8 cellular contexts compared by ENCODE assay signal in the genomic region with DNA sequence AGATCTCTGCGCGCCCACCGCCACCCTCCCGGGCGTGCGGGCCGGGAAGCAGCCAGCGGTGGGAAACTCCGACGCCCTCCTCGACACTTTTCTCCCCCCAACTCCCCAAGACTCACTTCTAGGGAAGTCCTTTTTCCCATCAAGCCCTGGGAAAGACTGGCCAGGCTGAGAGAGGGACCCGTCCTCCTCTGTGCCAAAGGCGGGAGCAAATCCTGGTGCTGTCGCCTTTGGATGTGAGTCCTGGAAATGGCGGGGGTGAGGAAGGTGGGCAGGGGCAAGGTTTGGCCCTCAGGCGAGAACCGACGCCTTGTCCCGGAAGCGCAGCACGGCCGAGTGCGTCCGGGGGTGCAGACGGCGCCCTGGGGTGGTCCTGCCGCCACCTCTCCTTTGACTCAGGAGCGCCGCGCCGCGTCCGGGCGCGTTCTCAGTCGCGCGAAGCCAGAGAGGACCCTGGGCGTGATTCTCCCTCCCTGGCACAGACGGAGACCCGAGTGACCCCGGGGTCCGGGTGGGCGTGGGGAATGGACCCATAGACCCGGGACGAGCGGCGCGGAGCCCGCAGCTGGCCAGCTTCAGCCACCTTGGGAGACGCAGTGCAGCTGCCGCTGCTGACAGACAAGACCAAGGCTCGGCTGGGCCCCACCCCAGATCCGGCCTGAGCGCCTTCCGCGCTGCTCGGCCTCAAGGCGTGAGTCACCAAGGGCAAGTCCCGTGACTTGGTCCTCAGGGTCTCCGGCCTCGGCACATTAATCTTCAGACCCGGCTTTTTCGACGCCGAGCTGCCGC. TPM values are rescaled to one million over a fixed set of nuclear protein-coding genes. Genes with fewer than 3 reads are reported as not detected.
DNase-seq lines count a peak whose midpoint lies in the region; ATAC-seq and TF ChIP-seq lines count a peak whose summit lies in the region.

No MANE protein-coding gene starts in this region.

- H3K9me3 ChIP-seq in Karpas-422 (ENCODE audit: low read length), result no peaks in the 10 kb centered on the region
- no peaks in the 10 kb centered on the region for H3K9me3 ChIP-seq in neural progenitor cell (ENCODE audit: low read depth)

- peaks cover 47% of the 10 kb centered on the region for H3K4me1 Mint-ChIP-seq in neural progenitor cell

- H3K27ac ChIP-seq in Karpas-422 (ENCODE audit: low read length), result peak overlapping the region; percentile 65
- H3K27ac ChIP-seq in neural progenitor cell, result no peak overlapping the region

- peaks cover 21% of the 10 kb centered on the region for H3K36me3 Mint-ChIP-seq in neural progenitor cell

- H3F3A ChIP-seq in neural progenitor cell (ENCODE audit: low read depth), result peaks cover 44% of the 10 kb centered on the region

- H3K9ac ChIP-seq in Karpas-422 (ENCODE audit: low read length), result peak overlapping the region; percentile 89
- H3K9ac ChIP-seq in neural progenitor cell, result no peak overlapping the region

- peak overlapping the region; percentile 83 for H3K4me3 ChIP-seq in Karpas-422 (ENCODE audit: low read length)
- H3K4me3 ChIP-seq in foreskin fibroblast (ENCODE audit: low read depth in 1 of 2, low read length in 2 of 2), result peak overlapping the region; percentile 52 to 70
- peak overlapping the region; percentile 46 for H3K4me3 ChIP-seq in neural progenitor cell

- H3K4me1 ChIP-seq in Karpas-422 (ENCODE audit: low read length), result peaks cover 58% of the 10 kb centered on the region
- peaks cover 40% of the 10 kb centered on the region for H3K4me1 ChIP-seq in neural progenitor cell

- peaks cover 9% of the 10 kb centered on the region; the same call in 1 of the 2 replicates for H3K36me3 ChIP-seq in Karpas-422 (ENCODE audit: insufficient read depth, low read length)
- H3K36me3 ChIP-seq in neural progenitor cell, result no peaks in the 10 kb centered on the region

- no peaks in the 10 kb centered on the region for H3K27me3 ChIP-seq in Karpas-422 (ENCODE audit: low read length)
- H3K27me3 ChIP-seq in neural progenitor cell, result peaks cover 82% of the 10 kb centered on the region

- no peaks in the 10 kb centered on the region for H3K9me2 ChIP-seq in Karpas-422 (replicated peaks; ENCODE audit: insufficient read depth, low read length)

- H2AFZ ChIP-seq in Karpas-422 (ENCODE audit: low read length) (peak overlapping the region; percentile 61), neural progenitor cell (replicated peaks) (peak overlapping the region; percentile 67)

- H3K4me3 Mint-ChIP-seq in neural progenitor cell, result peak overlapping the region; percentile 80

- peak overlapping the region; percentile 89 for H3K4me2 ChIP-seq in Karpas-422 (ENCODE audit: low read depth, low read length, poor library complexity, severe bottlenecking)
- peak overlapping the region; percentile 85 for H3K4me2 ChIP-seq in neural progenitor cell

- H4K20me1 ChIP-seq in Karpas-422 (ENCODE audit: insufficient read depth, low read depth, low read length) (no peaks in the 10 kb centered on the region), neural progenitor cell (ENCODE audit: low read depth) (peaks cover 35% of the 10 kb centered on the region)

- no peak overlapping the region for H3K27ac Mint-ChIP-seq in neural progenitor cell

- ATAC-seq in GM21390 (IDR thresholded peaks at IDR 0.05; ENCODE audit: unreplicated experiment), result peak; percentile 35

- peaks cover 2% of the 10 kb centered on the region for H3K9me3 Mint-ChIP-seq in neural progenitor cell

- peaks cover 78% of the 10 kb centered on the region for H3K27me3 Mint-ChIP-seq in neural progenitor cell (ENCODE audit: insufficient read depth, low read depth)

- peaks cover 33% of the 10 kb centered on the region for H3K79me2 ChIP-seq in Karpas-422 (ENCODE audit: low read length)
- H3K79me2 ChIP-seq in neural progenitor cell (ENCODE audit: low read depth), result peaks cover 13% of the 10 kb centered on the region

- DNase-seq in EL, result peak; percentile 85
- peak; percentile 90 for DNase-seq in Karpas-422
- peak; percentile 84 for DNase-seq in activated CD8-positive, alpha-beta memory T cell treated with anti-CD3 and anti-CD28 coated beads, Interleukin-2, amount 50 U/mL, for 48 hours
- DNase-seq in foreskin fibroblast, result peak; percentile 87 to 95
- peak; percentile 54 for DNase-seq in neural progenitor cell (ENCODE audit: low spot score)
- DNase-seq in NCI-H2171 treated with DMSO at 0.1 percent for 48 hours (lab: John Stamatoyannopoulos, UW), result no peak
- no peak for DNase-seq in NCI-H2196 (lab: John Stamatoyannopoulos, UW; ENCODE audit: unreplicated experiment)

- peak; percentile 23 for TF ChIP-seq CTCF in foreskin fibroblast (IDR thresholded peaks at IDR 0.05; ENCODE audit: low read depth, low read length)
- TF ChIP-seq CTCF in neural progenitor cell (IDR thresholded peaks at IDR 0.05), result peak; percentile 40

RNA-seq across cellular contexts. Expression of gene LBX2, which starts 3.5 kb away (rescaled TPM):
- total RNA-seq in Karpas-422 (2014; rRNA removed; shearing (Covaris generic); ENCODE audit: low replicate concordance), result 7.2 and 15.8 TPM in 2 replicates
- 0.12 TPM in 1 of 2 replicates, not detected in the other for total RNA-seq in neural progenitor cell (ENCODE audit: low replicate concordance)

RNA-seq across cellular contexts. Expression of gene PCGF1, which starts 4.6 kb away (rescaled TPM):
- 44.8 and 58.3 TPM in 2 replicates for total RNA-seq in Karpas-422 (2014; rRNA removed; shearing (Covaris generic); ENCODE audit: low replicate concordance)
- total RNA-seq in neural progenitor cell (ENCODE audit: low replicate concordance), result 10.9 and 13.8 TPM in 2 replicates

RNA-seq across cellular contexts. Expression of gene TLX2, which starts 11.3 kb away (rescaled TPM):
- 0.25 and 2.5 TPM in 2 replicates for total RNA-seq in Karpas-422 (2014; rRNA removed; shearing (Covaris generic); ENCODE audit: low replicate concordance)
- total RNA-seq in neural progenitor cell (ENCODE audit: low replicate concordance), result not detected in 2 replicates

RNA-seq across cellular contexts. Expression of gene TTC31, which starts 20.0 kb away (rescaled TPM):
- total RNA-seq in Karpas-422 (2014; rRNA removed; shearing (Covaris generic); ENCODE audit: low replicate concordance), result 47.5 and 54.9 TPM in 2 replicates
- total RNA-seq in neural progenitor cell (ENCODE audit: low replicate concordance), result 22.6 and 41.1 TPM in 2 replicates

RNA-seq across cellular contexts. Expression of gene CCDC142, which starts 20.1 kb away (rescaled TPM):
- 47.7 and 50.5 TPM in 2 replicates for total RNA-seq in Karpas-422 (2014; rRNA removed; shearing (Covaris generic); ENCODE audit: low replicate concordance)
- total RNA-seq in neural progenitor cell (ENCODE audit: low replicate concordance), result 12.0 and 22.3 TPM in 2 replicates

Comparison
In these comparisons a context has a peak if more than half of its experiments do, and no peak if none do; other contexts are left out.
1. DNase-seq: peak in EL (single experiment), Karpas-422 (single experiment), activated CD8-positive, alpha-beta memory T cell treated with anti-CD3 and anti-CD28 coated beads, Interleukin-2, amount 50 U/mL, for 48 hours (single experiment), foreskin fibroblast (2 of 2) and neural progenitor cell (single experiment); none in NCI-H2171 treated with DMSO at 0.1 percent for 48 hours (single experiment) and NCI-H2196 (single experiment).
2. Peak in every context shown above with its lines, with median percentiles within 50 percentile points of each other: H3K4me3 ChIP-seq.